In the genomic region with DNA sequence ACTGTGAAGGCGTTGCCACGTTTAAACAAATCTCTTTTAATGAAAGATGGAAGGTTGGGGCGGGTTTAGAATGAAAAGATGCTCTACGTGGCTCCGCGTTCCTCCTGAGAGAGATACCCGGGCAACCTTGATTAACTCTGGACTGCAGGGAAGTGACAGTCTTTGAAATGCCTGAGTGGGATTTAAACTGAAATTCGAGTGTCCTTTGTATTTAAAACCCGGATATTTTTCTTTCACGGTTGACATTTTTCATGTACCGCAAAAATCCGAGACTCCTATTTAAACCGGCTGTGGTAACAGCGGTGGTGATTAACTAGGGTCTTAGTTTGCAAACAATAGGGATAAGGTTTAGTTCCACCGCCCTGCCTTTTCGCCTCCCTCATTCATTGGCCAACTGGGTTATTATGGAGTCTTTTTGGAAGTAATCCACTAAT, we compare ENCODE assay signal across 1 cellular context.
TF ChIP-seq lines count a peak whose summit lies in the region.

No MANE protein-coding gene starts in this region.

TF ChIP-seq in GM23338, 12 proteins besides CTCF, POLR2A, EP300 and RAD21 (continued from another document):
- TF ChIP-seq, protein P1, sequence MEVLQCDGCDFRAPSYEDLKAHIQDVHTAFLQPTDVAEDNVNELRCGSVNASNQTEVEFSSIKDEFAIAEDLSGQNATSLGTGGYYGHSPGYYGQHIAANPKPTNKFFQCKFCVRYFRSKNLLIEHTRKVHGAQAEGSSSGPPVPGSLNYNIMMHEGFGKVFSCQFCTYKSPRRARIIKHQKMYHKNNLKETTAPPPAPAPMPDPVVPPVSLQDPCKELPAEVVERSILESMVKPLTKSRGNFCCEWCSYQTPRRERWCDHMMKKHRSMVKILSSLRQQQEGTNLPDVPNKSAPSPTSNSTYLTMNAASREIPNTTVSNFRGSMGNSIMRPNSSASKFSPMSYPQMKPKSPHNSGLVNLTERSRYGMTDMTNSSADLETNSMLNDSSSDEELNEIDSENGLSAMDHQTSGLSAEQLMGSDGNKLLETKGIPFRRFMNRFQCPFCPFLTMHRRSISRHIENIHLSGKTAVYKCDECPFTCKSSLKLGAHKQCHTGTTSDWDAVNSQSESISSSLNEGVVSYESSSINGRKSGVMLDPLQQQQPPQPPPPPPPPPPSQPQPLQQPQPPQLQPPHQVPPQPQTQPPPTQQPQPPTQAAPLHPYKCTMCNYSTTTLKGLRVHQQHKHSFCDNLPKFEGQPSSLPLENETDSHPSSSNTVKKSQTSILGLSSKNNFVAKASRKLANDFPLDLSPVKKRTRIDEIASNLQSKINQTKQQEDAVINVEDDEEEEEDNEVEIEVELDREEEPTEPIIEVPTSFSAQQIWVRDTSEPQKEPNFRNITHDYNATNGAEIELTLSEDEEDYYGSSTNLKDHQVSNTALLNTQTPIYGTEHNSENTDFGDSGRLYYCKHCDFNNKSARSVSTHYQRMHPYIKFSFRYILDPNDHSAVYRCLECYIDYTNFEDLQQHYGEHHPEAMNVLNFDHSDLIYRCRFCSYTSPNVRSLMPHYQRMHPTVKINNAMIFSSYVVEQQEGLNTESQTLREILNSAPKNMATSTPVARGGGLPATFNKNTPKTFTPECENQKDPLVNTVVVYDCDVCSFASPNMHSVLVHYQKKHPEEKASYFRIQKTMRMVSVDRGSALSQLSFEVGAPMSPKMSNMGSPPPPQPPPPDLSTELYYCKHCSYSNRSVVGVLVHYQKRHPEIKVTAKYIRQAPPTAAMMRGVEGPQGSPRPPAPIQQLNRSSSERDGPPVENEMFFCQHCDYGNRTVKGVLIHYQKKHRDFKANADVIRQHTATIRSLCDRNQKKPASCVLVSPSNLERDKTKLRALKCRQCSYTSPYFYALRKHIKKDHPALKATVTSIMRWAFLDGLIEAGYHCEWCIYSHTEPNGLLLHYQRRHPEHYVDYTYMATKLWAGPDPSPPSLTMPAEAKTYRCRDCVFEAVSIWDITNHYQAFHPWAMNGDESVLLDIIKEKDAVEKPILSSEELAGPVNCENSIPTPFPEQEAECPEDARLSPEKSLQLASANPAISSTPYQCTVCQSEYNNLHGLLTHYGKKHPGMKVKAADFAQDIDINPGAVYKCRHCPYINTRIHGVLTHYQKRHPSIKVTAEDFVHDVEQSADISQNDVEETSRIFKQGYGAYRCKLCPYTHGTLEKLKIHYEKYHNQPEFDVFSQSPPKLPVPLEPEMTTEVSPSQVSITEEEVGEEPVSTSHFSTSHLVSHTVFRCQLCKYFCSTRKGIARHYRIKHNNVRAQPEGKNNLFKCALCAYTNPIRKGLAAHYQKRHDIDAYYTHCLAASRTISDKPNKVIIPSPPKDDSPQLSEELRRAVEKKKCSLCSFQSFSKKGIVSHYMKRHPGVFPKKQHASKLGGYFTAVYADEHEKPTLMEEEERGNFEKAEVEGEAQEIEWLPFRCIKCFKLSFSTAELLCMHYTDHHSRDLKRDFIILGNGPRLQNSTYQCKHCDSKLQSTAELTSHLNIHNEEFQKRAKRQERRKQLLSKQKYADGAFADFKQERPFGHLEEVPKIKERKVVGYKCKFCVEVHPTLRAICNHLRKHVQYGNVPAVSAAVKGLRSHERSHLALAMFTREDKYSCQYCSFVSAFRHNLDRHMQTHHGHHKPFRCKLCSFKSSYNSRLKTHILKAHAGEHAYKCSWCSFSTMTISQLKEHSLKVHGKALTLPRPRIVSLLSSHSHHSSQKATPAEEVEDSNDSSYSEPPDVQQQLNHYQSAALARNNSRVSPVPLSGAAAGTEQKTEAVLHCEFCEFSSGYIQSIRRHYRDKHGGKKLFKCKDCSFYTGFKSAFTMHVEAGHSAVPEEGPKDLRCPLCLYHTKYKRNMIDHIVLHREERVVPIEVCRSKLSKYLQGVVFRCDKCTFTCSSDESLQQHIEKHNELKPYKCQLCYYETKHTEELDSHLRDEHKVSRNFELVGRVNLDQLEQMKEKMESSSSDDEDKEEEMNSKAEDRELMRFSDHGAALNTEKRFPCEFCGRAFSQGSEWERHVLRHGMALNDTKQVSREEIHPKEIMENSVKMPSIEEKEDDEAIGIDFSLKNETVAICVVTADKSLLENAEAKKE (CRISPR knock-in tag; IDR thresholded peaks at IDR 0.05), result no peak
- no peak for TF ChIP-seq ZNF331 (CRISPR knock-in tag; IDR thresholded peaks at IDR 0.05; ENCODE audit: low read depth)
- no peak for TF ChIP-seq ZNF114 (CRISPR knock-in tag; IDR thresholded peaks at IDR 0.05)
- TF ChIP-seq POLR2AphosphoS5 (IDR thresholded peaks at IDR 0.05; ENCODE audit: low read depth), result no peak
- no peak for TF ChIP-seq STAT1 (IDR thresholded peaks at IDR 0.05; ENCODE audit: unreplicated experiment)
- no peak for TF ChIP-seq NANOG (IDR thresholded peaks at IDR 0.05; ENCODE audit: borderline replicate concordance)
- TF ChIP-seq, protein P2, sequence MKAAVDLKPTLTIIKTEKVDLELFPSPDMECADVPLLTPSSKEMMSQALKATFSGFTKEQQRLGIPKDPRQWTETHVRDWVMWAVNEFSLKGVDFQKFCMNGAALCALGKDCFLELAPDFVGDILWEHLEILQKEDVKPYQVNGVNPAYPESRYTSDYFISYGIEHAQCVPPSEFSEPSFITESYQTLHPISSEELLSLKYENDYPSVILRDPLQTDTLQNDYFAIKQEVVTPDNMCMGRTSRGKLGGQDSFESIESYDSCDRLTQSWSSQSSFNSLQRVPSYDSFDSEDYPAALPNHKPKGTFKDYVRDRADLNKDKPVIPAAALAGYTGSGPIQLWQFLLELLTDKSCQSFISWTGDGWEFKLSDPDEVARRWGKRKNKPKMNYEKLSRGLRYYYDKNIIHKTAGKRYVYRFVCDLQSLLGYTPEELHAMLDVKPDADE (IDR thresholded peaks at IDR 0.05), result no peak
- no peak for TF ChIP-seq EZH2phosphoT487 (IDR thresholded peaks at IDR 0.05; ENCODE audit: unreplicated experiment)
- TF ChIP-seq EZH2 (IDR thresholded peaks at IDR 0.05; ENCODE audit: low read depth, unreplicated experiment), result no peak
